9 cellular contexts compared by ENCODE assay signal in genomic region chr2:101736861-101737291, GRCh38.
DNase-seq lines count a peak whose midpoint lies in the region; ATAC-seq and TF ChIP-seq lines count a peak whose summit lies in the region.
"Had no signal": no experiment of that assay in that cellular context is flagged by ENCODE, and none has a peak within 500 bp of the region (broad histone marks: within the 10 kb centered on the region; RNA-seq: fewer than 3 reads in every experiment).

No MANE protein-coding gene starts in this region.

- no peaks in the 10 kb centered on the region for H3K9me3 ChIP-seq in tibial artery

- peaks cover 71% of the 10 kb centered on the region for H3K4me1 Mint-ChIP-seq in activated naive CD4-positive, alpha-beta T cell treated with anti-CD3 and anti-CD28 coated beads, Interleukin-2, amount 10 ng/mL, durations not matched to agents 7 days and 5 days
- peaks cover 80% of the 10 kb centered on the region for H3K4me1 Mint-ChIP-seq in activated naive CD8-positive, alpha-beta T cell treated with anti-CD3 and anti-CD28 coated beads, Interleukin-2, amount 50 U/mL, for 24 hours

- in situ Hi-C loops in GM13977 (cut with MboI; ENCODE audit: low pct_unique_long_range_greater_than_20kb, low sequenced_read_pairs, unreplicated experiment): no loop called here

- intact Hi-C loops in tibial artery (cut with DNase I; ENCODE audit: low total_unique reads): no loop called here

- H3K4me1 ChIP-seq in tibial artery: peaks cover 5 to 86% (median 45%) of the 10 kb centered on the region in 4 donors

- H3K36me3 ChIP-seq in tibial artery: no peaks in the 10 kb centered on the region

- no peak overlapping the region for H3K27ac Mint-ChIP-seq in activated naive CD4-positive, alpha-beta T cell treated with anti-CD3 and anti-CD28 coated beads, Interleukin-2, amount 10 ng/mL, durations not matched to agents 7 days and 5 days
- H3K27ac Mint-ChIP-seq in activated naive CD8-positive, alpha-beta T cell treated with anti-CD3 and anti-CD28 coated beads, Interleukin-2, amount 50 U/mL, for 24 hours: peak overlapping the region; percentile 80

- CTCF ChIA-PET in activated naive CD4-positive, alpha-beta T cell treated with anti-CD3 and anti-CD28 coated beads, Interleukin-2, amount 10 ng/mL, durations not matched to agents 7 days and 5 days (lab: Charles Lee): no interaction called here

- H3K4me3 Mint-ChIP-seq in activated naive CD4-positive, alpha-beta T cell treated with anti-CD3 and anti-CD28 coated beads, Interleukin-2, amount 10 ng/mL, durations not matched to agents 7 days and 5 days: no peak overlapping the region
- peak overlapping the region; percentile 57 for H3K4me3 Mint-ChIP-seq in activated naive CD8-positive, alpha-beta T cell treated with anti-CD3 and anti-CD28 coated beads, Interleukin-2, amount 50 U/mL, for 24 hours

- H3K27ac ChIP-seq in tibial artery: peak overlapping the region; percentile 26 to 54
- H3K27ac ChIP-seq: parathyroid adenoma had no signal

- no peaks in the 10 kb centered on the region for H3K9me3 Mint-ChIP-seq in activated naive CD4-positive, alpha-beta T cell treated with anti-CD3 and anti-CD28 coated beads, Interleukin-2, amount 10 ng/mL, durations not matched to agents 7 days and 5 days
- H3K9me3 Mint-ChIP-seq in activated naive CD8-positive, alpha-beta T cell treated with anti-CD3 and anti-CD28 coated beads, Interleukin-2, amount 50 U/mL, for 24 hours: no peaks in the 10 kb centered on the region

- peak; percentile 47 for DNase-seq in activated naive CD4-positive, alpha-beta T cell treated with Interleukin-2 at 50 U/mL for 16 hours
- no peak for DNase-seq in activated naive CD4-positive, alpha-beta T cell treated with anti-CD3 and anti-CD28 coated beads, Interleukin-2, amount 10 ng/mL, durations not matched to agents 7 days and 5 days
- no peak for DNase-seq in activated naive CD8-positive, alpha-beta T cell treated with anti-CD3 and anti-CD28 coated beads, Interleukin-2, amount 50 U/mL, for 24 hours
- DNase-seq in kidney tubule cell (ENCODE audit: low spot score) (peak; percentile 79), tibial artery (no peak), GM13977 (ENCODE audit: low spot score) (no peak)

- ATAC-seq in activated naive CD8-positive, alpha-beta T cell treated with anti-CD3 and anti-CD28 coated beads, Interleukin-2, amount 50 U/mL, for 24 hours: peak; percentile 77
- ATAC-seq in HG03135 (IDR thresholded peaks at IDR 0.05; ENCODE audit: unreplicated experiment): no peak
- ATAC-seq in GM19324 (IDR thresholded peaks at IDR 0.05; ENCODE audit: low FRiP score, unreplicated experiment): no peak

- no peaks in the 10 kb centered on the region for H3K27me3 ChIP-seq in tibial artery

- TF ChIP-seq CTCF in tibial artery (IDR thresholded peaks at IDR 0.05) (no peak), GM13977 (IDR thresholded peaks at IDR 0.05; ENCODE audit: extremely low read depth, insufficient read depth, missing control alignments) (no peak)

- H3K36me3 Mint-ChIP-seq in activated naive CD4-positive, alpha-beta T cell treated with anti-CD3 and anti-CD28 coated beads, Interleukin-2, amount 10 ng/mL, durations not matched to agents 7 days and 5 days: peaks cover 5% of the 10 kb centered on the region
- peaks cover 1% of the 10 kb centered on the region for H3K36me3 Mint-ChIP-seq in activated naive CD8-positive, alpha-beta T cell treated with anti-CD3 and anti-CD28 coated beads, Interleukin-2, amount 50 U/mL, for 24 hours (ENCODE audit: low read depth)

- H3K27me3 Mint-ChIP-seq in activated naive CD4-positive, alpha-beta T cell treated with anti-CD3 and anti-CD28 coated beads, Interleukin-2, amount 10 ng/mL, durations not matched to agents 7 days and 5 days: no peaks in the 10 kb centered on the region
- no peaks in the 10 kb centered on the region for H3K27me3 Mint-ChIP-seq in activated naive CD8-positive, alpha-beta T cell treated with anti-CD3 and anti-CD28 coated beads, Interleukin-2, amount 50 U/mL, for 24 hours

- H3K4me3 ChIP-seq in tibial artery: no peak overlapping the region

Comparison
In these comparisons a context has a peak if more than half of its experiments do, and no peak if none do; other contexts are left out.
1. DNase-seq: peak in activated naive CD4-positive, alpha-beta T cell treated with Interleukin-2 at 50 U/mL for 16 hours (single experiment) and kidney tubule cell (single experiment); none in activated naive CD4-positive, alpha-beta T cell treated with anti-CD3 and anti-CD28 coated beads, Interleukin-2, amount 10 ng/mL, durations not matched to agents 7 days and 5 days (single experiment), activated naive CD8-positive, alpha-beta T cell treated with anti-CD3 and anti-CD28 coated beads, Interleukin-2, amount 50 U/mL, for 24 hours (single experiment), tibial artery (0 of 2) and GM13977 (single experiment).